1 cellular context compared by ENCODE assay signal in the genomic region with DNA sequence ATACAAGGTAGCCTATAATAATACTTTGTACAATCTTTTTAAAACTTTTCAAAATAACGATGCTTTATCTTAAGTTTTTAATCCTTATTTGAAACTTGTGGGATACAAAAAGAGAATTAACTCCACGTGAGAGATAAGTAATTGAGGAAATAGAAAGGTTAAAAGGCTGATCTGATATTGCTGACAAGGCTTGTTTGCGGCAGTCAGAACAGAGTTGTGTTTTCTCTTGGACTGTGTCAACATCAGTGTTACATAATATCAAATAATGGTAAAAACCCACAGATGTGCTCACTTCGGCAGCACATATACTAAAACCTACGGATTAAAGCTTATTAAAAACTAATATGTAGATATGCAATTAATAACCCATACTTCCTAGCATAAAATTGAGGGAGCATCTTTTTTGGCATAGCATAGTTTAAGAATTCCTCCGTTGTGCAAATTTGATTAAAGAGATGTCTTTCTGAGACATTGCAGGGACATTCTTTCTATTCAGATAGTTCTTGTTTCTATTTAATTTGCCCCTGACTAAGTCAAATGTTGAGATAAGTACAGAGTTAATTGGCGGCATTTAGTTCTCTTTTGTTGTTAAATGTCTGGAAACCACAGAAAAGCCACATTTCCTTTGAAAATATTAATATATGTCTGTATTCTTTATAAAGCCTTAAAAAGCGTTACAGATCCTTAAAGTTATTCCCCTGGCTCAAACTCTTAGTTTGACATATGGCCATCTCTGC.
TF ChIP-seq lines count a peak whose summit lies in the region.

No MANE protein-coding gene starts in this region.

TF ChIP-seq in endothelial cell of umbilical vein, 7 proteins besides CTCF, POLR2A, EP300 and RAD21:
- no peak for TF ChIP-seq POLR2AphosphoS5 (IDR thresholded peaks at IDR 0.05; ENCODE audit: insufficient read depth, low read depth, low read length)
- TF ChIP-seq GATA2 (IDR thresholded peaks at IDR 0.05; ENCODE audit: insufficient read depth, insufficient read length, low read depth, low read length) = no peak
- no peak for TF ChIP-seq JUN (IDR thresholded peaks at IDR 0.05; ENCODE audit: borderline replicate concordance, insufficient read depth, insufficient read length, low read depth)
- no peak for TF ChIP-seq MYC (IDR thresholded peaks at IDR 0.05; ENCODE audit: low read depth, low read length)
- TF ChIP-seq FOS (IDR thresholded peaks at IDR 0.05; ENCODE audit: borderline replicate concordance, insufficient read depth, low read length) = no peak
- no peak for TF ChIP-seq EZH2 (IDR thresholded peaks at IDR 0.05; ENCODE audit: borderline replicate concordance, low read depth, low read length, severe bottlenecking)
- TF ChIP-seq, protein P1, sequence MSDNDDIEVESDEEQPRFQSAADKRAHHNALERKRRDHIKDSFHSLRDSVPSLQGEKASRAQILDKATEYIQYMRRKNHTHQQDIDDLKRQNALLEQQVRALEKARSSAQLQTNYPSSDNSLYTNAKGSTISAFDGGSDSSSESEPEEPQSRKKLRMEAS (IDR thresholded peaks at IDR 0.05; ENCODE audit: insufficient read depth, insufficient read length) = no peak
